Comparison of ENCODE assay signal across 23 cellular contexts in genomic region chr10:48266528-48266927, GRCh38. TPM values are rescaled to one million over a fixed set of nuclear protein-coding genes. Genes with fewer than 3 reads are reported as not detected.
DNase-seq lines count a peak whose midpoint lies in the region; ATAC-seq, FAIRE-seq and TF ChIP-seq lines count a peak whose summit lies in the region.
"Had no signal": no experiment of that assay in that cellular context is flagged by ENCODE, and none has a peak within 500 bp of the region (broad histone marks: within the 10 kb centered on the region; RNA-seq: fewer than 3 reads in every experiment).

No MANE protein-coding gene starts in this region.

- in situ Hi-C loops in GM12878 (cut with MboI), result no loop called here

- no peak for TF ChIP-seq EP300 in GM12878 (IDR thresholded peaks at IDR 0.05; ENCODE audit: borderline replicate concordance in 1 of 2, control insufficient read depth in 1 of 2, low read depth in 2 of 2, low read length in 2 of 2)

- 60% methylated on average over 4 of the region's 4 CpGs for WGBS in GM12878 (ENCODE audit: insufficient coverage, insufficient replicate concordance, low lambda C conversion rate, missing lambda C conversion rate)

- H3K4me1 Mint-ChIP-seq in WTC11, result peaks cover 10% of the 10 kb centered on the region

- no peak for TF ChIP-seq CTCF in DND-41 (IDR thresholded peaks at IDR 0.05; ENCODE audit: borderline replicate concordance, extremely low read depth, low read length, poor library complexity, severe bottlenecking)
- TF ChIP-seq CTCF in GM12878 (IDR thresholded peaks at IDR 0.05 in 2 of 3, conservative IDR thresholded peaks at IDR 0.05 in 1 of 3; ENCODE audit: control insufficient read depth in 2 of 3, extremely low read depth in 1 of 3, insufficient read depth in 1 of 3, low read depth in 3 of 3, low read length in 3 of 3), result 0 out of 6 replicates have a peak, but pooled peaks of 1 of the 3 experiments have one; percentile 7
- TF ChIP-seq CTCF in WTC11 (IDR thresholded peaks at IDR 0.05), result no peak

- H3K27me3 ChIP-seq in DND-41 (ENCODE audit: insufficient read depth, low read length, poor library complexity) (no peaks in the 10 kb centered on the region), GM12878 (replicated peaks in 1 of 2; ENCODE audit: control insufficient read depth in 2 of 2, insufficient read depth in 2 of 2, low read length in 1 of 2) (no peaks in the 10 kb centered on the region)
- H3K27me3 ChIP-seq: breast epithelium, right atrium auricular region, upper lobe of left lung had no signal

- H3K4me1 ChIP-seq in DND-41 (ENCODE audit: insufficient read depth, low read length) (peaks cover 5% of the 10 kb centered on the region; the same call in 1 of the 2 replicates), GM12878 (ENCODE audit: control insufficient read depth, insufficient read depth, low read length) (no peaks in the 10 kb centered on the region)
- H3K4me1 ChIP-seq: BE2C, breast epithelium, lower lobe of right lung, right atrium auricular region, upper lobe of left lung had no signal

- no peaks in the 10 kb centered on the region for H3K79me2 ChIP-seq in DND-41 (ENCODE audit: insufficient read depth, low read length)
- no peaks in the 10 kb centered on the region for H3K79me2 ChIP-seq in GM12878 (ENCODE audit: control insufficient read depth, insufficient read depth, low read length)

- POLR2A ChIA-PET in GM12878 (lab: Charles Lee) (no interaction called here), WTC11 (lab: Charles Lee) (no interaction called here)

- RAD21 ChIA-PET in GM12878 (lab: Charles Lee; ENCODE audit: unreplicated experiment), result interaction anchor here (1.1 to 1.4 kb wide), 2 partner anchors 12 to 21 kb away, joined by 3 read pairs; no protein-coding TSS in a partner anchor

- no peaks in the 10 kb centered on the region for H4K20me1 ChIP-seq in DND-41 (ENCODE audit: insufficient read depth, low read length)
- no peaks in the 10 kb centered on the region for H4K20me1 ChIP-seq in GM12878 (ENCODE audit: control insufficient read depth, insufficient read depth)

- FAIRE-seq in GM12878 (lab: Jason Lieb, UNC), result no peak
- FAIRE-seq: A204.1, endometrium had no signal

- DNase-seq in activated CD4-positive, alpha-beta T cell treated with anti-CD3 and anti-CD28 coated beads, Interleukin-2, amount 50 U/mL, for 48 hours, result peak; percentile 14 to 18
- no peak for DNase-seq in activated CD4-positive, alpha-beta T cell treated with anti-CD3 and anti-CD28 coated beads for 1 hour
- DNase-seq in DND-41 (peak; percentile 4), GM12878 (ENCODE audit: low read depth, low spot score) (no peak), WTC11 (ENCODE audit: low spot score) (no peak), middle frontal gyrus (ENCODE audit: extremely low spot score, low spot score) (no peak), EL (no peak)
- DNase-seq: BE2C, Calu3, lower lobe of right lung, NCI-H1417 treated with DMSO at 0.1 percent for 48 hours, NCI-H510A treated with DMSO at 0.1 percent for 48 hours, occipital lobe, T1000, upper lobe of left lung had no signal

- H3K36me3 Mint-ChIP-seq in WTC11, result no peaks in the 10 kb centered on the region

- peaks cover 3% of the 10 kb centered on the region; the same call in 1 of the 2 replicates for H3K9me3 Mint-ChIP-seq in WTC11

- H3K9ac ChIP-seq in DND-41 (ENCODE audit: low read depth, low read length) (no peak overlapping the region), GM12878 (ENCODE audit: control insufficient read depth, insufficient read depth, low read length) (no peak overlapping the region)

- CTCF ChIA-PET in GM12878 (lab: Yijun Ruan, JAX) (interaction anchor here (1.5 kb wide), 1 partner anchor 23 kb away, joined by 4 read pairs; no protein-coding TSS in a partner anchor), WTC11 (lab: Charles Lee) (interaction anchor here (1.1 kb wide), 1 partner anchor 23 kb away, joined by 3 read pairs; no protein-coding TSS in a partner anchor)

- SMC1A ChIA-PET in GM12878 (lab: Charles Lee; ENCODE audit: uncharacterized antibody, unreplicated experiment), result interaction anchor here (0.7 kb wide), 1 partner anchor 19 kb away, joined by 3 read pairs; no protein-coding TSS in a partner anchor

- no peak for TF ChIP-seq POLR2A in GM12878 (IDR thresholded peaks at IDR 0.05; ENCODE audit: low read depth, low read length)

- H3K4me3 Mint-ChIP-seq in WTC11, result no peak overlapping the region

- ATAC-seq in DND-41 (ENCODE audit: insufficient read depth, low read depth) (0 out of 3 replicates have a peak, but pooled peaks have one; percentile 24), HG02571 (IDR thresholded peaks at IDR 0.05; ENCODE audit: unreplicated experiment) (peak; percentile 50), GM12878 (peak; percentile 91), WTC11 (no peak; the same call in 1 of the 2 replicates)
- ATAC-seq: lower lobe of right lung, SK-N-SH treated with all-trans-retinoic acid at 6 μM for 48 hours had no signal

- H3K4me3 ChIP-seq in DND-41 (ENCODE audit: low read depth in 1 of 2, low read length in 2 of 2) (no peak overlapping the region), GM12878 (no peak overlapping the region)
- H3K4me3 ChIP-seq: breast epithelium, coronary artery, lower lobe of right lung, right atrium auricular region, upper lobe of left lung had no signal

- H3K27ac ChIP-seq in DND-41 (ENCODE audit: low read length) (no peak overlapping the region), GM12878 (ENCODE audit: control insufficient read depth, insufficient read depth) (no peak overlapping the region)
- H3K27ac ChIP-seq: breast epithelium, coronary artery, lower lobe of right lung, RWPE1, upper lobe of left lung had no signal

- H3K9me3 ChIP-seq in DND-41 (ENCODE audit: insufficient read depth, low read length, severe bottlenecking), result no peaks in the 10 kb centered on the region
- peaks cover 2% of the 10 kb centered on the region; the same call in 2 of the 3 replicates for H3K9me3 ChIP-seq in GM12878 (replicated peaks; ENCODE audit: control insufficient read depth, insufficient read depth, low read length)
- H3K9me3 ChIP-seq: BE2C, breast epithelium, lower lobe of right lung, right atrium auricular region, upper lobe of left lung had no signal

- H3K27me3 Mint-ChIP-seq in WTC11 (ENCODE audit: low read depth), result peaks cover 2% of the 10 kb centered on the region; the same call in 1 of the 2 replicates

- TF ChIP-seq RAD21 in GM12878 (IDR thresholded peaks at IDR 0.05; ENCODE audit: insufficient read depth, low read depth, low read length), result no peak

- BruUV-seq in GM12878 (replicated peaks; lab: Mats Ljungman, UMichigan), result no TSS peak

- intact Hi-C loops in GM12878 (cut with micrococcal nuclease; ENCODE audit: unreplicated experiment), result no loop called here

- no peak overlapping the region for H3K27ac Mint-ChIP-seq in WTC11

- H2AFZ ChIP-seq in DND-41 (ENCODE audit: low read depth, low read length), result no peak overlapping the region
- no peak overlapping the region for H2AFZ ChIP-seq in GM12878 (ENCODE audit: control insufficient read depth, low read depth, low read length)

- H3K4me2 ChIP-seq in DND-41 (ENCODE audit: insufficient read depth, low read length) (no peak overlapping the region), GM12878 (ENCODE audit: control insufficient read depth, insufficient read depth) (no peak overlapping the region)

- no peaks in the 10 kb centered on the region for H3K36me3 ChIP-seq in DND-41 (ENCODE audit: insufficient read depth, low read length)
- no peaks in the 10 kb centered on the region for H3K36me3 ChIP-seq in GM12878 (ENCODE audit: control insufficient read depth in 2 of 2, insufficient read depth in 2 of 2, low read length in 1 of 2)
- H3K36me3 ChIP-seq: BE2C, breast epithelium, lower lobe of right lung, right atrium auricular region, upper lobe of left lung had no signal

TF ChIP-seq in GM12878, 131 proteins besides CTCF, POLR2A, EP300 and RAD21 (continues in another document):
- TF ChIP-seq EED (IDR thresholded peaks at IDR 0.05; ENCODE audit: low read depth), result 0 out of 2 replicates have a peak, but pooled peaks have one; percentile 19

TF ChIP-seq in WTC11, 78 proteins besides CTCF, POLR2A, EP300 and RAD21 (continues in another document):
- TF ChIP-seq NR1H2 (CRISPR knock-in tag; IDR thresholded peaks at IDR 0.05), result no peak

RNA-seq across cellular contexts. Expression of gene FRMPD2, which starts 8.0 kb away (rescaled TPM):
- 83.6 and 99.6 TPM in 2 replicates for total RNA-seq in GM12878 (2013; cell fraction: nucleolus; rRNA removed)
- total RNA-seq in GM12878 (2014; rRNA removed) (1.3 and 2.3 TPM in 2 replicates), GM12878 (2014; rRNA removed; fragmentation: Illumina TruSeq; extraction: Trizol) (0.88 and 1.2 TPM in 2 replicates), GM12878 (2021) (1.4 and 2.1 TPM in 2 replicates), WTC11 (2021) (0.73 to 1.3 TPM (median 1.1 TPM) in 3 replicates)
- polyA plus RNA-seq in GM12878 (2011; ENCODE audit: low read depth), result 0.21 TPM
- polyA plus RNA-seq in GM12878 (2011; rRNA removed) (3.2 and 5.7 TPM in 2 replicates), GM12878 (2014; fragmentation: Illumina TruSeq; extraction: Trizol) (0.60 and 0.76 TPM in 2 replicates), GM12878 (2014; fragmentation: Nextera tagmentation; extraction: Ambion mirVana) (1 to 10 TPM in 1 of 2 experiments, under 1 TPM in 1; 0.38 to 1.2 TPM), GM12878 (2014; rRNA removed) (1.2 and 1.4 TPM in 2 replicates), GM12878 (2016; fragmentation: Nextera tagmentation; extraction: Ambion mirVana) (1 to 10 TPM; 1.4 to 1.6 TPM)
- 3.7 and 4.0 TPM in 2 replicates for polyA plus RNA-seq in GM12878 (2011; cell fraction: cytosol; rRNA removed)
- polyA plus RNA-seq in GM12878 (2011; cell fraction: nucleus; rRNA removed), result 12.6 and 17.6 TPM in 2 replicates
- 0.64 and 1.5 TPM in 2 replicates for polyA plus RNA-seq in GM12878 (2012)
- 6.7 and 11.3 TPM in 2 replicates for polyA minus RNA-seq in GM12878 (2011; rRNA and poly(A)+ RNA removed)
- 0.94 and 1.3 TPM in 2 replicates for polyA minus RNA-seq in GM12878 (2011; cell fraction: cytosol; rRNA and poly(A)+ RNA removed)
- polyA minus RNA-seq in GM12878 (2011; cell fraction: nucleus; rRNA and poly(A)+ RNA removed), result 12.0 and 23.8 TPM in 2 replicates

RNA-seq across cellular contexts. Expression of gene MAPK8, which starts 39.9 kb away (rescaled TPM):
- total RNA-seq in GM12878 (2013; cell fraction: nucleolus; rRNA removed), result 283 and 289 TPM in 2 replicates
- 38.4 and 45.6 TPM in 2 replicates for total RNA-seq in GM12878 (2014; rRNA removed)
- 45.1 and 46.3 TPM in 2 replicates for total RNA-seq in GM12878 (2014; rRNA removed; fragmentation: Illumina TruSeq; extraction: Trizol)
- 44.5 and 49.4 TPM in 2 replicates for total RNA-seq in GM12878 (2021)
- 5.9 TPM for polyA plus RNA-seq in GM12878 (2011; ENCODE audit: low read depth)
- polyA plus RNA-seq in GM12878 (2011; rRNA removed), result 102 and 143 TPM in 2 replicates
- polyA plus RNA-seq in GM12878 (2011; cell fraction: cytosol; rRNA removed), result 41.0 and 52.2 TPM in 2 replicates
- 58.2 and 63.3 TPM in 2 replicates for polyA plus RNA-seq in GM12878 (2011; cell fraction: nucleus; rRNA removed)
- 20.4 and 27.9 TPM in 2 replicates for polyA plus RNA-seq in GM12878 (2012)
- polyA plus RNA-seq in GM12878 (2014; fragmentation: Illumina TruSeq; extraction: Trizol), result 61.4 and 74.0 TPM in 2 replicates
- polyA plus RNA-seq in GM12878 (2014; fragmentation: Nextera tagmentation; extraction: Ambion mirVana), result 1 to 10 TPM; 3.9 to 4.3 TPM
- 32.7 and 39.8 TPM in 2 replicates for polyA plus RNA-seq in GM12878 (2014; rRNA removed)
- polyA plus RNA-seq in GM12878 (2016; fragmentation: Nextera tagmentation; extraction: Ambion mirVana), result 10 to 100 TPM; 38.2 to 40.3 TPM
- 47.9 and 72.2 TPM in 2 replicates for polyA minus RNA-seq in GM12878 (2011; rRNA and poly(A)+ RNA removed)
- 23.1 and 25.4 TPM in 2 replicates for polyA minus RNA-seq in GM12878 (2011; cell fraction: cytosol; rRNA and poly(A)+ RNA removed)
- polyA minus RNA-seq in GM12878 (2011; cell fraction: nucleus; rRNA and poly(A)+ RNA removed), result 51.7 and 64.1 TPM in 2 replicates
- 52.9 to 58.7 TPM (median 56.6 TPM) in 3 replicates for total RNA-seq in WTC11 (2021)

Comparison
In these comparisons a context has a peak if more than half of its experiments do, and no peak if none do; other contexts are left out.
1. DNase-seq: peak in activated CD4-positive, alpha-beta T cell treated with anti-CD3 and anti-CD28 coated beads, Interleukin-2, amount 50 U/mL, for 48 hours (2 of 2) and DND-41 (single experiment); none in activated CD4-positive, alpha-beta T cell treated with anti-CD3 and anti-CD28 coated beads for 1 hour (single experiment), GM12878 (single experiment), WTC11 (single experiment), middle frontal gyrus (single experiment) and EL (single experiment).